ENCODE assay signal across 14 cellular contexts in the genomic region with DNA sequence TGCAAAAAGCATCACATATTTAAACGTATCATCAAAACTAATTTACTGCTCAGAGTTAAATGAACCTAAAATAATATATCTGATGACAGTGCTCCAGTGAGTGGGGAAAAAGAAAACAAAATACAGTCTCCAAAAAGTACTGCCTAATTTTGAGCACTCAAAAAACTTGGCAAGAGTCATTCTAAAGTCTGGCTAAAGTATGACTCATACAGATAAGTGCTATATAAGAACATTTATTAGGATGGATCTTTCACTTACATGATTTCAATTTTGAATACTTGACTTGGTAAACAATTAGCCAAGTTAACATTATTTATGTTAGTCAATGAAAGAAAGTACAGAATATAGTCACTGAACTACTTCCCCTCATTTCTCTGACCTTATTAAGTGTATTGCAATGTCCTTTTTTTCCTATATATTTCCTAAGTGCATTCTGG. TPM values are rescaled to one million over a fixed set of nuclear protein-coding genes. Genes with fewer than 3 reads are reported as not detected.
A peak's percentile ranks its signal among the peaks of the same experiment; 100 is the strongest.
DNase-seq lines count a peak whose midpoint lies in the region; ATAC-seq, FAIRE-seq and TF ChIP-seq lines count a peak whose summit lies in the region.
"Had no signal": no experiment of that assay in that cellular context is flagged by ENCODE, and none has a peak within 500 bp of the region (broad histone marks: within the 10 kb centered on the region; RNA-seq: fewer than 3 reads in every experiment).

No MANE protein-coding gene starts in this region.

- TF ChIP-seq EP300 in A549 (IDR thresholded peaks at IDR 0.05): no peak

- H3K27ac Mint-ChIP-seq in astrocyte (ENCODE audit: unreplicated experiment): no peak overlapping the region
- no peak overlapping the region for H3K27ac Mint-ChIP-seq in naive thymus-derived CD8-positive, alpha-beta T cell
- H3K27ac Mint-ChIP-seq: activated naive CD4-positive, alpha-beta T cell treated with anti-CD3 and anti-CD28 coated beads, Interleukin-2, amount 10 ng/mL, durations not matched to agents 7 days and 5 days; WTC11 had no signal

- ATAC-seq in A549: no peak
- no peak for ATAC-seq in HG03139 (IDR thresholded peaks at IDR 0.05; ENCODE audit: unreplicated experiment)
- no peak for ATAC-seq in naive thymus-derived CD8-positive, alpha-beta T cell
- ATAC-seq: foreskin keratinocyte, WTC11 had no signal

- POLR2A ChIA-PET in A549 (lab: Yijun Ruan, JAX): no interaction called here
- POLR2A ChIA-PET in naive thymus-derived CD8-positive, alpha-beta T cell (lab: Charles Lee): no interaction called here

- no peaks in the 10 kb centered on the region for H3K27me3 Mint-ChIP-seq in astrocyte (ENCODE audit: low read depth, unreplicated experiment)
- no peaks in the 10 kb centered on the region for H3K27me3 Mint-ChIP-seq in naive thymus-derived CD8-positive, alpha-beta T cell
- H3K27me3 Mint-ChIP-seq: activated naive CD4-positive, alpha-beta T cell treated with anti-CD3 and anti-CD28 coated beads, Interleukin-2, amount 10 ng/mL, durations not matched to agents 7 days and 5 days had no signal

- H3K27ac ChIP-seq in A549 (peak overlapping the region in 1 of 2 experiments; percentile 60; a peak in 1 of 6 replicates), GM23248 (no peak overlapping the region), astrocyte (ENCODE audit: low read depth, low read length) (no peak overlapping the region)
- H3K27ac ChIP-seq: colonic mucosa, foreskin keratinocyte, prostate gland, tibial artery had no signal

- H3K36me3 ChIP-seq in GM23248 (ENCODE audit: low read depth): peaks cover 4% of the 10 kb centered on the region; the same call in 1 of the 2 replicates
- H3K36me3 ChIP-seq in astrocyte (ENCODE audit: insufficient read depth, low read length): no peaks in the 10 kb centered on the region
- H3K36me3 ChIP-seq: colonic mucosa, prostate gland, tibial artery had no signal

- no peaks in the 10 kb centered on the region for H3K9me3 ChIP-seq in A549
- no peaks in the 10 kb centered on the region for H3K9me3 ChIP-seq in GM23248 (ENCODE audit: low read depth)
- H3K9me3 ChIP-seq in astrocyte (ENCODE audit: insufficient read depth, low read depth, low read length): no peaks in the 10 kb centered on the region
- H3K9me3 ChIP-seq: colonic mucosa, prostate gland, tibial artery had no signal

- in situ Hi-C loops in GM23248 (cut with MboI): no loop called here
- in situ Hi-C loops in GM13977 (cut with MboI; ENCODE audit: low pct_unique_long_range_greater_than_20kb, low sequenced_read_pairs, unreplicated experiment): no loop called here

- WGBS in A549 (ENCODE audit: missing lambda C conversion rate): 89% methylated on average over 1 of the region's 1 CpG
- 43 to 47% methylated on average over 1 of the region's 1 CpG for WGBS in GM23248 (ENCODE audit: low coverage in 1 of 2, low lambda C conversion rate in 2 of 2, missing lambda C conversion rate in 2 of 2), 2 experiments

- H2AFZ ChIP-seq in GM23248: no peak overlapping the region
- H2AFZ ChIP-seq in astrocyte (ENCODE audit: low read depth, low read length): no peak overlapping the region

- H3K36me3 Mint-ChIP-seq in astrocyte (ENCODE audit: low read depth, unreplicated experiment): no peaks in the 10 kb centered on the region
- peaks cover 0 to 52% (median 2%) of the 10 kb centered on the region in 3 donors for H3K36me3 Mint-ChIP-seq in naive thymus-derived CD8-positive, alpha-beta T cell
- H3K36me3 Mint-ChIP-seq: WTC11 had no signal

- no peaks in the 10 kb centered on the region for H3K9me3 Mint-ChIP-seq in astrocyte (ENCODE audit: unreplicated experiment)
- H3K9me3 Mint-ChIP-seq in naive thymus-derived CD8-positive, alpha-beta T cell: no peaks in the 10 kb centered on the region
- H3K9me3 Mint-ChIP-seq: activated naive CD4-positive, alpha-beta T cell treated with anti-CD3 and anti-CD28 coated beads, Interleukin-2, amount 10 ng/mL, durations not matched to agents 7 days and 5 days; WTC11 had no signal

- peaks cover 28% of the 10 kb centered on the region for H3F3A ChIP-seq in GM23248 (ENCODE audit: insufficient read depth)

- H3K4me2 ChIP-seq in A549 (peak overlapping the region; percentile 58), GM23248 (ENCODE audit: unreplicated experiment) (no peak overlapping the region), astrocyte (ENCODE audit: low read length) (peak overlapping the region; percentile 5)

- FAIRE-seq in A549 (lab: Jason Lieb, UNC): no peak
- peak; percentile 58 for FAIRE-seq in astrocyte (lab: Jason Lieb, UNC)

- CTCF ChIA-PET in A549 (lab: Yijun Ruan, JAX): no interaction called here

- H3K9ac ChIP-seq in GM23248: no peak overlapping the region
- no peak overlapping the region for H3K9ac ChIP-seq in astrocyte (ENCODE audit: low read length)

- H3K4me1 ChIP-seq in A549 (peaks cover 55% of the 10 kb centered on the region), GM23248 (ENCODE audit: insufficient read depth) (peaks cover 26% of the 10 kb centered on the region), astrocyte (ENCODE audit: insufficient read depth, low read length) (peaks cover 12% of the 10 kb centered on the region)
- H3K4me1 ChIP-seq: colonic mucosa, foreskin keratinocyte, prostate gland had no signal

- H3K4me3 ChIP-seq in A549 (no peak overlapping the region), GM23248 (no peak overlapping the region), astrocyte (ENCODE audit: insufficient read depth, low read depth, low read length) (no peak overlapping the region), fibroblast of pulmonary artery (replicated peaks; ENCODE audit: low read depth, low read length) (peak overlapping the region; percentile 23)
- H3K4me3 ChIP-seq: colonic mucosa, prostate gland, tibial artery had no signal

- no peaks in the 10 kb centered on the region for H3K9me2 ChIP-seq in GM23248 (ENCODE audit: insufficient read depth)

- H3K79me2 ChIP-seq in GM23248 (ENCODE audit: insufficient read depth) (no peaks in the 10 kb centered on the region), astrocyte (ENCODE audit: insufficient read depth, low read length) (no peaks in the 10 kb centered on the region)

- H3K27me3 ChIP-seq in GM23248 (replicated peaks; ENCODE audit: insufficient read depth) (no peaks in the 10 kb centered on the region), astrocyte (ENCODE audit: insufficient read depth, low read length) (no peaks in the 10 kb centered on the region)
- H3K27me3 ChIP-seq: colonic mucosa, foreskin keratinocyte, tibial artery had no signal

- peaks cover 13% of the 10 kb centered on the region for H3K4me1 Mint-ChIP-seq in astrocyte (ENCODE audit: low read depth, unreplicated experiment)
- H3K4me1 Mint-ChIP-seq in naive thymus-derived CD8-positive, alpha-beta T cell: peaks cover 8 to 13% (median 11%) of the 10 kb centered on the region in 4 donors
- H3K4me1 Mint-ChIP-seq: WTC11 had no signal

- TF ChIP-seq POLR2A in A549 (IDR thresholded peaks at IDR 0.05; ENCODE audit: low read length): no peak

- DNase-seq in A549 (ENCODE audit: low read depth in 1 of 2, low spot score in 1 of 2) (no peak), GM23248 (peak; percentile 75), astrocyte (ENCODE audit: low read depth) (peak; percentile 63), fibroblast of pulmonary artery (ENCODE audit: low read depth) (peak; percentile 70), GM13977 (ENCODE audit: low spot score) (no peak), posterior vena cava (ENCODE audit: low spot score) (no peak)
- no peak for DNase-seq in naive thymus-derived CD8-positive, alpha-beta T cell
- DNase-seq: activated naive CD4-positive, alpha-beta T cell treated with anti-CD3 and anti-CD28 coated beads, Interleukin-2, amount 10 ng/mL, durations not matched to agents 7 days and 5 days; colonic mucosa; foreskin keratinocyte; tibial artery had no signal

- intact Hi-C loops in posterior vena cava (cut with DNase I): no loop called here

- no peak overlapping the region for H3K4me3 Mint-ChIP-seq in astrocyte (ENCODE audit: unreplicated experiment)
- no peak overlapping the region for H3K4me3 Mint-ChIP-seq in naive thymus-derived CD8-positive, alpha-beta T cell
- H3K4me3 Mint-ChIP-seq: activated naive CD4-positive, alpha-beta T cell treated with anti-CD3 and anti-CD28 coated beads, Interleukin-2, amount 10 ng/mL, durations not matched to agents 7 days and 5 days; WTC11 had no signal

- no peak for TF ChIP-seq RAD21 in A549 (conservative IDR thresholded peaks at IDR 0.05 in 1 of 2, IDR thresholded peaks at IDR 0.05 in 1 of 2)

- H4K20me1 ChIP-seq in GM23248 (ENCODE audit: insufficient read depth) (peaks cover 4% of the 10 kb centered on the region; the same call in 1 of the 2 replicates), astrocyte (ENCODE audit: insufficient read depth, low read length) (no peaks in the 10 kb centered on the region)

- TF ChIP-seq CTCF in A549 (IDR thresholded peaks at IDR 0.05) (no peak), astrocyte (IDR thresholded peaks at IDR 0.05; ENCODE audit: insufficient read depth, low read depth, low read length) (no peak), fibroblast of pulmonary artery (IDR thresholded peaks at IDR 0.05; ENCODE audit: low read length, missing control alignments) (no peak), GM13977 (IDR thresholded peaks at IDR 0.05; ENCODE audit: extremely low read depth, insufficient read depth, missing control alignments) (no peak)

RNA-seq across cellular contexts. Expression of a gene that starts 27.2 kb away (rescaled TPM):
- 19.5 and 21.0 TPM in 2 replicates for polyA plus RNA-seq in A549 (2011; rRNA removed)
- 5.2 and 5.7 TPM in 2 replicates for polyA plus RNA-seq in A549 (2012; cell fraction: cytosol; rRNA removed)
- polyA plus RNA-seq in A549 (2012; cell fraction: nucleus; rRNA removed): 2.6 and 3.4 TPM in 2 replicates
- 7.6 to 10.3 TPM (median 8.1 TPM) in 3 replicates for polyA plus RNA-seq in A549 (2017; fragmentation: RNase III; extraction: RNeasy Plus Mini Kit Qiagen cat#74134 plus additional on column Dnase treatment)
- polyA minus RNA-seq in A549 (2011; rRNA and poly(A)+ RNA removed): 10.8 and 11.4 TPM in 2 replicates
- total RNA-seq in GM23248 (2014; rRNA removed; shearing (Covaris generic)): 25.9 and 27.7 TPM in 2 replicates
- 23.1 and 26.7 TPM in 2 replicates for polyA plus RNA-seq in GM23248 (2016; fragmentation: Nextera tagmentation; extraction: Ambion mirVana)
- total RNA-seq in astrocyte: 11.9 and 13.1 TPM in 2 replicates
- 10 to 100 TPM; 28.6 to 29.3 TPM for total RNA-seq in posterior vena cava
- 10 to 100 TPM; 21.9 to 25.4 TPM for total RNA-seq in naive thymus-derived CD8-positive, alpha-beta T cell
- polyA plus RNA-seq in naive thymus-derived CD8-positive, alpha-beta T cell: 10 to 100 TPM; 11.0 to 15.4 (median 11.7) TPM

RNA-seq across cellular contexts. Expression of a gene that starts 27.4 kb away (rescaled TPM):
- polyA plus RNA-seq in A549 (2011; rRNA removed) (12.0 and 14.1 TPM in 2 replicates), A549 (2017; fragmentation: RNase III; extraction: RNeasy Plus Mini Kit Qiagen cat#74134 plus additional on column Dnase treatment) (5.6 to 8.0 TPM (median 6.4 TPM) in 3 replicates), GM23248 (2016; fragmentation: Nextera tagmentation; extraction: Ambion mirVana) (6.0 and 6.1 TPM in 2 replicates)
- polyA plus RNA-seq in A549 (2012; cell fraction: cytosol; rRNA removed): 1.9 and 2.1 TPM in 2 replicates
- polyA plus RNA-seq in A549 (2012; cell fraction: nucleus; rRNA removed): 1.4 and 3.1 TPM in 2 replicates
- polyA minus RNA-seq in A549 (2011; rRNA and poly(A)+ RNA removed): 8.9 and 9.5 TPM in 2 replicates
- 8.1 and 17.6 TPM in 2 replicates for total RNA-seq in GM23248 (2014; rRNA removed; shearing (Covaris generic))
- total RNA-seq in astrocyte (11.5 and 12.0 TPM in 2 replicates), posterior vena cava (10 to 100 TPM; 11.3 to 13.1 TPM)
- 10 to 100 TPM; 21.2 to 23.4 TPM for total RNA-seq in naive thymus-derived CD8-positive, alpha-beta T cell
- polyA plus RNA-seq in naive thymus-derived CD8-positive, alpha-beta T cell: 1 to 10 TPM; 6.6 to 7.6 (median 6.7) TPM

Comparison
In these comparisons a context has a peak if more than half of its experiments do, and no peak if none do; other contexts are left out.
1. DNase-seq: peak in GM23248 (single experiment), astrocyte (single experiment) and fibroblast of pulmonary artery (single experiment); none in A549 (0 of 2), GM13977 (single experiment), posterior vena cava (single experiment) and naive thymus-derived CD8-positive, alpha-beta T cell (0 of 10).